11 cellular contexts compared by ENCODE assay signal in the genomic region with DNA sequence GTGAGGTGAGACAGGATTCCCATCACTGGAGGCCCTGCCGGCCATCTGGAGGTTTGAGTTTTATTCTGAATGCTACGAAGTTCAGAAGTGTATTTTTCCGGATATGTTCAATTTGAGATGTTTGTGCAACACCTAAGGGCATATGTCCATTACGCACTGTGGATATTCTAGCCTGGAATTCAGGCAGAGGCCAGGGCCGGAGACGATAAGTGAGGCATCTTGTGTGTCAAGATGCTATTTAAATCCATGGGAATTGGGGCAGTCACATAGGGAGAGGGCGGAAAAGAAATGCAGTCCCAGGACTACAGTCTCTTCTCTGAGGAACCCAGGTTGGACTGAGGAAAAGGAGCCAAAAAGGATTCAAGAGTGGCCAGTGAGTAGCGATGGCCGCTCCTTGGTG. TPM values are rescaled to one million over a fixed set of nuclear protein-coding genes. Genes with fewer than 3 reads are reported as not detected.
DNase-seq lines count a peak whose midpoint lies in the region; ATAC-seq and TF ChIP-seq lines count a peak whose summit lies in the region.
"Had no signal": no experiment of that assay in that cellular context is flagged by ENCODE, and none has a peak within 500 bp of the region (broad histone marks: within the 10 kb centered on the region; RNA-seq: fewer than 3 reads in every experiment).

No MANE protein-coding gene starts in this region.

- peak overlapping the region in 2 of 3 experiments; percentile 77 to 93 for H3K4me3 ChIP-seq in mammary epithelial cell (replicated peaks in 1 of 3; ENCODE audit: insufficient read depth in 1 of 3, low read depth in 2 of 3, low read length in 3 of 3)

- ATAC-seq in naive B cell (ENCODE audit: low read depth in 2 of 2): no peak

- CTCF ChIA-PET in mammary epithelial cell (lab: Charles Lee; ENCODE audit: low non-redundant PET): no interaction called here

- H4K20me1 ChIP-seq in mammary epithelial cell (ENCODE audit: insufficient read depth, low read length): no peaks in the 10 kb centered on the region

- H3K9ac ChIP-seq in mammary epithelial cell (ENCODE audit: insufficient read depth, low read length): no peak overlapping the region

- H3K4me2 ChIP-seq in mammary epithelial cell (ENCODE audit: insufficient read depth, low read depth, low read length): peak overlapping the region; percentile 89

- peak overlapping the region in 6 of 7 donors; percentile 10 to 95 (median 84) for H3K27ac Mint-ChIP-seq in CD14-positive monocyte
- H3K27ac Mint-ChIP-seq in IgD-negative memory B cell: no peak overlapping the region
- H3K27ac Mint-ChIP-seq in naive B cell: peak overlapping the region in 1 of 6 donors; percentile 63

- peaks cover 24% of the 10 kb centered on the region for H3K4me1 ChIP-seq in mammary epithelial cell (ENCODE audit: insufficient read depth, low read length)

- peaks cover 36% of the 10 kb centered on the region for H3K4me1 Mint-ChIP-seq in CD14-positive monocyte
- H3K4me1 Mint-ChIP-seq in IgD-negative memory B cell: peaks cover 5 to 14% (median 12%) of the 10 kb centered on the region in 3 donors
- H3K4me1 Mint-ChIP-seq in naive B cell: peaks cover 13 to 30% (median 24%) of the 10 kb centered on the region in 3 donors

- H3K79me2 ChIP-seq in mammary epithelial cell (ENCODE audit: insufficient read depth, low read length): peaks cover 64% of the 10 kb centered on the region

- no peak overlapping the region for H3K27ac ChIP-seq in mammary epithelial cell (ENCODE audit: insufficient read depth, low read depth, low read length)
- H3K27ac ChIP-seq: neutrophil had no signal

- DNase-seq in CD14-positive monocyte (ENCODE audit: low spot score) (no peak), mammary epithelial cell (no peak), naive B cell (no peak), NCI-H774 (lab: John Stamatoyannopoulos, UW) (no peak), NCI-H2196 (lab: John Stamatoyannopoulos, UW; ENCODE audit: unreplicated experiment) (no peak), KG1 (lab: John Stamatoyannopoulos, UW) (no peak), NCI-H2107 (lab: John Stamatoyannopoulos, UW) (no peak)
- DNase-seq: NCI-H1048 had no signal

- WGBS in mammary epithelial cell (ENCODE audit: low coverage, missing lambda C conversion rate): 95% methylated on average over 9 of the region's 9 CpGs

- TF ChIP-seq CTCF in CD14-positive monocyte (IDR thresholded peaks at IDR 0.05) (no peak), mammary epithelial cell (conservative IDR thresholded peaks at IDR 0.05 in 1 of 2, IDR thresholded peaks at IDR 0.05 in 1 of 2; ENCODE audit: extremely low read depth in 1 of 2, insufficient read depth in 1 of 2, low read depth in 1 of 2, low read length in 2 of 2) (no peak)

- H3K9me3 Mint-ChIP-seq in CD14-positive monocyte (no peaks in the 10 kb centered on the region), IgD-negative memory B cell (no peaks in the 10 kb centered on the region), naive B cell (no peaks in the 10 kb centered on the region)

- intact Hi-C loops in CD14-positive monocyte (cut with micrococcal nuclease) (loop anchor here in 1 of 2 donors (5.0 kb wide), 1 partner anchor 76 kb away; a partner anchor contains a TSS), mammary epithelial cell (cut with micrococcal nuclease) (loop anchor here (5.0 kb wide), 1 partner anchor 339 kb away; no protein-coding TSS in a partner anchor)

- no peaks in the 10 kb centered on the region for H3K27me3 ChIP-seq in mammary epithelial cell (ENCODE audit: insufficient read depth, low read length)

- H3K27me3 Mint-ChIP-seq in CD14-positive monocyte (ENCODE audit: low read depth in 3 of 3): peaks cover 0 to 2% (median 0%) of the 10 kb centered on the region in 3 donors
- no peaks in the 10 kb centered on the region for H3K27me3 Mint-ChIP-seq in IgD-negative memory B cell
- peaks cover 0 to 5% (median 0%) of the 10 kb centered on the region in 3 donors for H3K27me3 Mint-ChIP-seq in naive B cell

- H2AFZ ChIP-seq in mammary epithelial cell (ENCODE audit: low read depth, low read length): no peak overlapping the region

- dilution Hi-C loops in mammary epithelial cell (cut with HindIII; ENCODE audit: low sequenced_read_pairs): no loop called here

- H3K9me3 ChIP-seq in mammary epithelial cell (replicated peaks; ENCODE audit: insufficient read depth, low read length): no peaks in the 10 kb centered on the region
- H3K9me3 ChIP-seq: neutrophil had no signal

- in situ Hi-C loops in mammary epithelial cell (cut with MboI; ENCODE audit: low sequenced_read_pairs in 2 of 2): no loop called here

- H3K4me3 Mint-ChIP-seq in CD14-positive monocyte: peak overlapping the region in 1 of 2 donors; percentile 5
- peak overlapping the region; percentile 93 to 98 (median 96) for H3K4me3 Mint-ChIP-seq in IgD-negative memory B cell
- H3K4me3 Mint-ChIP-seq in naive B cell: peak overlapping the region; percentile 28 to 97 (median 94)

- H3K36me3 Mint-ChIP-seq in CD14-positive monocyte: peaks cover 2 to 9% of the 10 kb centered on the region in 2 donors
- H3K36me3 Mint-ChIP-seq in IgD-negative memory B cell: no peaks in the 10 kb centered on the region
- no peaks in the 10 kb centered on the region for H3K36me3 Mint-ChIP-seq in naive B cell

- H3K36me3 ChIP-seq in mammary epithelial cell (ENCODE audit: insufficient read depth, low read length): peaks cover 5% of the 10 kb centered on the region
- H3K36me3 ChIP-seq: neutrophil had no signal

- no TSS peak for BruUV-seq in mammary epithelial cell (replicated peaks; lab: Mats Ljungman, UMichigan)

RNA-seq across cellular contexts. Expression of a gene that starts 1.9 kb away (rescaled TPM):
- polyA plus RNA-seq in CD14-positive monocyte: 1 to 10 TPM in 1 of 2 donors, under 1 TPM in 1; 0.86 to 1.2 TPM
- 0.43 TPM for polyA plus RNA-seq in IgD-negative memory B cell
- total RNA-seq in mammary epithelial cell: 10 to 100 TPM in 1 of 2 donors, 1 to 10 TPM in 1; 8.5 to 17.2 TPM
- 11.7 TPM for polyA plus RNA-seq in mammary epithelial cell
- 20.3 TPM for polyA minus RNA-seq in mammary epithelial cell
- 1 to 10 TPM; 1.0 to 3.9 (median 1.7) TPM for polyA plus RNA-seq in naive B cell (ENCODE audit: low read depth in 6 of 6)

RNA-seq across cellular contexts. Expression of a gene that starts 38.7 kb away (rescaled TPM):
- 10 to 100 TPM; 15.4 to 19.3 TPM for polyA plus RNA-seq in CD14-positive monocyte
- polyA plus RNA-seq in IgD-negative memory B cell: 11.3 TPM
- 10 to 100 TPM; 11.5 to 20.2 TPM for total RNA-seq in mammary epithelial cell
- polyA plus RNA-seq in mammary epithelial cell: 17.2 TPM
- polyA minus RNA-seq in mammary epithelial cell: 7.8 TPM
- polyA plus RNA-seq in naive B cell (ENCODE audit: low read depth in 6 of 6): 10 to 100 TPM; 14.8 to 23.3 (median 19.8) TPM

RNA-seq across cellular contexts. Expression of a gene that starts 38.7 kb away (rescaled TPM):
- polyA plus RNA-seq in CD14-positive monocyte: 1 to 10 TPM; 5.0 to 7.3 TPM
- 6.0 TPM for polyA plus RNA-seq in IgD-negative memory B cell
- total RNA-seq in mammary epithelial cell: 10 to 100 TPM; 15.1 to 20.5 TPM
- 5.7 TPM for polyA plus RNA-seq in mammary epithelial cell
- 10.1 TPM for polyA minus RNA-seq in mammary epithelial cell
- 10 to 100 TPM in 2 of 6 donors, 1 to 10 TPM in 4; 6.4 to 19.6 (median 9.3) TPM for polyA plus RNA-seq in naive B cell (ENCODE audit: low read depth in 6 of 6)

RNA-seq across cellular contexts. Expression of a gene that starts 38.9 kb away (rescaled TPM):
- polyA plus RNA-seq in CD14-positive monocyte (under 1 TPM in 1 of 2 donors, not detected in 1; 0.28 TPM), IgD-negative memory B cell (1.1 TPM), mammary epithelial cell (1.5 TPM), naive B cell (ENCODE audit: low read depth in 6 of 6) (1 to 10 TPM; 1.1 to 2.7 (median 1.9) TPM)
- 1 to 10 TPM in 1 of 2 donors, under 1 TPM in 1; 0.83 to 1.5 TPM for total RNA-seq in mammary epithelial cell
- not detected for polyA minus RNA-seq in mammary epithelial cell
- total RNA-seq: RPMI7951 had no signal

Comparison
In these comparisons a context has a peak if more than half of its experiments do, and no peak if none do; other contexts are left out.
1. H3K27ac Mint-ChIP-seq: peak in CD14-positive monocyte (6 of 7); none in IgD-negative memory B cell (0 of 3).